ENCODE assay signal across 9 cellular contexts in the genomic region with DNA sequence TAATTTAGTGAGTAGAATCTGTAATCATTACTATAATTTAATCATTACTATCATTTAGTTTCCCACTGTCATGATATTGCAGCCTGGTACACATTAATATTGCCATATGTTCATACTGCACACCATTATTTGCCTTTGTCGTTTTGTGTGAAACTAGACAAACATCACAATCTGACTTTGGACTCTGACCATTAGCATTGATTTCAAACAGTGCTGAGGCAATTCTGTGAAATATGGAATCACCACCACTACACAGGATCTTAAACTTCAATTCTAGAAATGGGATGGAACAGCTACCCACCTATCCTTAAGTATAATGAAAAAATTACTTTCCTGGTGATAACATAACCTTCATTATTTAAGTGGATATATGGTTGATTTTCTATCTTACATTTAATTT.
"Had no signal": no experiment of that assay in that cellular context is flagged by ENCODE, and none has a peak within 500 bp of the region (broad histone marks: within the 10 kb centered on the region; RNA-seq: fewer than 3 reads in every experiment).

No MANE protein-coding gene starts in this region.

- H3K27me3 ChIP-seq: left lung, spleen had no signal

- H3K36me3 ChIP-seq: left lung, spleen, thoracic aorta had no signal

- ATAC-seq: effector memory CD8-positive, alpha-beta T cell; left lung; sciatic nerve had no signal

- H3K4me3 ChIP-seq: left lung, spleen, thoracic aorta had no signal

- DNase-seq: activated naive CD8-positive, alpha-beta T cell treated with anti-CD3 and anti-CD28 coated beads for 36 hours; effector memory CD8-positive, alpha-beta T cell; islet precursor cell; left lung; occipital lobe; spleen; SW 1271 had no signal

- H3K27ac ChIP-seq: spleen, thoracic aorta had no signal

- H3K9me3 ChIP-seq: left lung, spleen, thoracic aorta had no signal
